32 cellular contexts compared by ENCODE assay signal in the genomic region with DNA sequence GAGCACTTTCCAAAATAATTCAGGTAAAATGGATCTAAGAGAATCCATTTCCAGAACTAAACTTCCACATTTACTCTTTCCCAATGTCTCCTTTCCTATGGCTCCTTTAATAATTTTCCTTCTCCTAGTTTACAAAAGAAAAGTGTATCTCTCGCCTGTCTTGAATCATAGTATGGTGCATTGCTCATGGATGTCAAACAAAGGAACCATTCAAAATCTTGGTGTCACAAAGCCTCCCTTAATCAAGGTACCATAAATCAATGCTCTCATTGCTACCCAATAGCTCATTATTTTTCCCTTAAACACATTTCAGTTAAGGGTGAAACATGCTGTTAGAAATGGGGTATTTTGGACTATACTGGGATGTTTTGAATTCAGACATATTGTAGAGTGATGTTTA. TPM values are rescaled to one million over a fixed set of nuclear protein-coding genes. Genes with fewer than 3 reads are reported as not detected.
"Had no signal": no experiment of that assay in that cellular context is flagged by ENCODE, and none has a peak within 500 bp of the region (broad histone marks: within the 10 kb centered on the region; RNA-seq: fewer than 3 reads in every experiment).

No MANE protein-coding gene starts in this region.

- DNase-seq: activated B cell treated with CpG ODN at 0.5 μM for 24 hours; activated CD4-positive, alpha-beta memory T cell treated with anti-CD3 and anti-CD28 coated beads for 36 hours; activated CD4-positive, alpha-beta T cell treated with anti-CD3 and anti-CD28 coated beads for 4 hours; activated CD4-positive, alpha-beta T cell treated with anti-CD3 and anti-CD28 coated beads, Interleukin-2, amount 10 ng/mL, durations not matched to agents 24 days and 14 days; activated CD4-positive, alpha-beta T cell treated with anti-CD3 and anti-CD28 coated beads, Interleukin-2, amount 50 U/mL, for 1 hour; activated CD4-positive, alpha-beta T cell treated with anti-CD3 and anti-CD28 coated beads, Interleukin-2, amount 50 U/mL, for 4 hours; activated CD4-positive, CD25-positive, alpha-beta regulatory T cell treated with anti-CD3 and anti-CD28 coated beads, Interleukin-2, amount 50 U/mL, for 72 hours; activated CD8-positive, alpha-beta memory T cell treated with anti-CD3 and anti-CD28 coated beads, Interleukin-2, amount 50 U/mL, for 4 hours; activated CD8-positive, alpha-beta T cell treated with anti-CD3 and anti-CD28 coated beads for 36 hours; activated effector memory CD4-positive, alpha-beta T cell treated with anti-CD3 and anti-CD28 coated beads, Interleukin-2, amount 50 U/mL, for 16 hours; activated gamma-delta T cell treated with Interleukin-2 at 50 U/mL for 16 hours; activated naive CD4-positive, alpha-beta T cell; activated naive CD4-positive, alpha-beta T cell treated with anti-CD3 and anti-CD28 coated beads for 36 hours; activated naive CD4-positive, alpha-beta T cell treated with anti-CD3 and anti-CD28 coated beads, Interleukin-2, amount 50 U/mL, for 16 hours; activated naive CD8-positive, alpha-beta T cell treated with anti-CD3 and anti-CD28 coated beads for 36 hours; activated T-cell treated with anti-CD3 and anti-CD28 coated beads for 4 hours; activated T-cell treated with anti-CD3 and anti-CD28 coated beads, Interleukin-2, amount 50 U/mL, for 1 hour; activated T-cell treated with anti-CD3 and anti-CD28 coated beads, Interleukin-2, amount 50 U/mL, for 4 hours; activated T-cell treated with anti-CD3 and anti-CD28 coated beads, Interleukin-2, amount 50 U/mL, for 72 hours; adrenal gland; amniotic stem cell; aorta; body of pancreas; brain microvascular endothelial cell; central memory CD4-positive, alpha-beta T cell; T-helper 1 cell; T-helper 2 cell; T-helper 9 cell had no signal

- ATAC-seq: activated CD8-positive, alpha-beta T cell treated with anti-CD3 and anti-CD28 coated beads for 36 hours; activated naive CD4-positive, alpha-beta T cell treated with anti-CD3 and anti-CD28 coated beads, Interleukin-2, amount 50 U/mL, for 72 hours; activated T-cell treated with anti-CD3 and anti-CD28 coated beads, Interleukin-2, amount 50 U/mL, for 4 hours; activated T-cell treated with anti-CD3 and anti-CD28 coated beads, Interleukin-2, amount 50 U/mL, for 72 hours; activated T-helper 17 cell treated with anti-CD3 and anti-CD28 coated beads, Interleukin-2, amount 50 U/mL, for 72 hours; body of pancreas had no signal

RNA-seq across cellular contexts. Expression of a gene that starts 57.6 kb away (rescaled TPM):
- total RNA-seq: activated CD4-positive, alpha-beta memory T cell treated with anti-CD3 and anti-CD28 coated beads for 36 hours; activated CD4-positive, alpha-beta T cell treated with anti-CD3 and anti-CD28 coated beads, Interleukin-2, amount 10 ng/mL, durations not matched to agents 24 days and 14 days; activated CD8-positive, alpha-beta memory T cell treated with anti-CD3 and anti-CD28 coated beads for 36 hours; activated naive CD4-positive, alpha-beta T cell treated with anti-CD3 and anti-CD28 coated beads for 36 hours; activated naive CD4-positive, alpha-beta T cell treated with anti-CD3 and anti-CD28 coated beads, Interleukin-2, amount 50 U/mL, for 72 hours; activated naive CD8-positive, alpha-beta T cell treated with anti-CD3 and anti-CD28 coated beads for 36 hours; activated T-helper 1 cell treated with anti-CD3 and anti-CD28 coated beads, Interleukin-12 subunit alpha, Interleukin-12 subunit beta, Interleukin-2, Interleukin-4 antibody, amounts not matched to agents 30 ng/mL and 10 ng/mL and 1 ng/mL, durations not matched to agents 14 hours and 24 hours and 36 hours had no signal
